ENCODE assay signal across 19 cellular contexts in genomic region chr3:25381083-25381482, GRCh38. TPM values are rescaled to one million over a fixed set of nuclear protein-coding genes. Genes with fewer than 3 reads are reported as not detected.
"Had no signal": no experiment of that assay in that cellular context is flagged by ENCODE, and none has a peak within 500 bp of the region (broad histone marks: within the 10 kb centered on the region; RNA-seq: fewer than 3 reads in every experiment).

No MANE protein-coding gene starts in this region.

- H3K4me3 ChIP-seq: ascending aorta, breast epithelium, esophagus muscularis mucosa, suprapubic skin had no signal

- H3K36me3 Mint-ChIP-seq: activated naive CD4-positive, alpha-beta T cell treated with anti-CD3 and anti-CD28 coated beads, Interleukin-2, amount 10 ng/mL, durations not matched to agents 7 days and 5 days; memory B cell; naive thymus-derived CD8-positive, alpha-beta T cell had no signal

- H3K9me3 Mint-ChIP-seq: activated naive CD4-positive, alpha-beta T cell treated with anti-CD3 and anti-CD28 coated beads, Interleukin-2, amount 10 ng/mL, durations not matched to agents 7 days and 5 days; activated naive CD8-positive, alpha-beta T cell treated with anti-CD3 and anti-CD28 coated beads, Interleukin-2, amount 50 U/mL, for 24 hours; activated T-cell treated with anti-CD3 and anti-CD28 coated beads, Interleukin-2, amount 50 U/mL, for 4 hours; stimulated activated naive CD8-positive, alpha-beta T cell treated with anti-CD3 and anti-CD28 coated beads, Interleukin-15, Interleukin-2, amounts not matched to agents 100 ng/mL and 50 ng/mL, for 24 hours had no signal

- H3K4me3 Mint-ChIP-seq: activated naive CD4-positive, alpha-beta T cell treated with anti-CD3 and anti-CD28 coated beads, Interleukin-2, amount 10 ng/mL, durations not matched to agents 7 days and 5 days; activated naive CD8-positive, alpha-beta T cell treated with anti-CD3 and anti-CD28 coated beads, Interleukin-2, amount 50 U/mL, for 24 hours; activated T-cell treated with anti-CD3 and anti-CD28 coated beads, Interleukin-2, amount 50 U/mL, for 4 hours; memory B cell; naive thymus-derived CD8-positive, alpha-beta T cell; stimulated activated naive CD8-positive, alpha-beta T cell treated with anti-CD3 and anti-CD28 coated beads, Interleukin-15, Interleukin-2, amounts not matched to agents 100 ng/mL and 50 ng/mL, for 24 hours; T-helper 1 cell treated with Interleukin-12 subunit alpha and Interleukin-12 subunit beta and Interleukin-4 antibody, amounts not matched to agents 30 μg/mL and 1 μg/mL, for 36 hours had no signal

- DNase-seq: activated CD4-positive, alpha-beta T cell treated with anti-CD3 and anti-CD28 coated beads, Interleukin-2, amount 50 U/mL, for 1 hour; activated CD8-positive, alpha-beta memory T cell treated with anti-CD3 and anti-CD28 coated beads, Interleukin-2, amount 50 U/mL, for 4 hours; activated naive CD4-positive, alpha-beta T cell treated with anti-CD3 and anti-CD28 coated beads, Interleukin-2, amount 10 ng/mL, durations not matched to agents 7 days and 5 days; activated naive CD8-positive, alpha-beta T cell treated with anti-CD3 and anti-CD28 coated beads, Interleukin-2, amount 50 U/mL, for 24 hours; activated T-cell treated with anti-CD3 and anti-CD28 coated beads, Interleukin-2, amount 50 U/mL, for 4 hours; effector CD4-positive, alpha-beta T cell; hippocampal formation; left ventricle myocardium superior; naive thymus-derived CD8-positive, alpha-beta T cell; posterior cingulate gyrus; stimulated activated CD4-positive, alpha-beta T cell treated with anti-CD3 and anti-CD28 coated beads, Interleukin-2, amount 100 ng/mL, for 48 hours; trophoblast cell had no signal

- H3K27ac Mint-ChIP-seq: activated naive CD4-positive, alpha-beta T cell treated with anti-CD3 and anti-CD28 coated beads, Interleukin-2, amount 10 ng/mL, durations not matched to agents 7 days and 5 days; activated naive CD8-positive, alpha-beta T cell treated with anti-CD3 and anti-CD28 coated beads, Interleukin-2, amount 50 U/mL, for 24 hours; memory B cell; naive thymus-derived CD8-positive, alpha-beta T cell; stimulated activated naive CD8-positive, alpha-beta T cell treated with anti-CD3 and anti-CD28 coated beads, Interleukin-15, Interleukin-2, amounts not matched to agents 100 ng/mL and 50 ng/mL, for 24 hours; T-helper 1 cell treated with Interleukin-12 subunit alpha and Interleukin-12 subunit beta and Interleukin-4 antibody, amounts not matched to agents 30 μg/mL and 1 μg/mL, for 36 hours had no signal

- H3K27me3 Mint-ChIP-seq: activated naive CD4-positive, alpha-beta T cell treated with anti-CD3 and anti-CD28 coated beads, Interleukin-2, amount 10 ng/mL, durations not matched to agents 7 days and 5 days; activated naive CD8-positive, alpha-beta T cell treated with anti-CD3 and anti-CD28 coated beads, Interleukin-2, amount 50 U/mL, for 24 hours; memory B cell; stimulated activated naive CD8-positive, alpha-beta T cell treated with anti-CD3 and anti-CD28 coated beads, Interleukin-15, Interleukin-2, amounts not matched to agents 100 ng/mL and 50 ng/mL, for 24 hours had no signal

- H3K4me1 Mint-ChIP-seq: activated naive CD4-positive, alpha-beta T cell treated with anti-CD3 and anti-CD28 coated beads, Interleukin-2, amount 10 ng/mL, durations not matched to agents 7 days and 5 days; activated naive CD8-positive, alpha-beta T cell treated with anti-CD3 and anti-CD28 coated beads, Interleukin-2, amount 50 U/mL, for 24 hours; memory B cell; naive thymus-derived CD8-positive, alpha-beta T cell had no signal

RNA-seq across cellular contexts. Expression of gene RARB, which starts 47.0 kb away (rescaled TPM):
- total RNA-seq: naive thymus-derived CD8-positive, alpha-beta T cell had no signal
